ENCODE assay signal across 16 cellular contexts in genomic region chr2:207706936-207707860, GRCh38. TPM values are rescaled to one million over a fixed set of nuclear protein-coding genes. Genes with fewer than 3 reads are reported as not detected.
DNase-seq lines count a peak whose midpoint lies in the region; ATAC-seq and TF ChIP-seq lines count a peak whose summit lies in the region.
"Had no signal": no experiment of that assay in that cellular context is flagged by ENCODE, and none has a peak within 500 bp of the region (broad histone marks: within the 10 kb centered on the region; RNA-seq: fewer than 3 reads in every experiment).

No MANE protein-coding gene starts in this region.

- POLR2A ChIA-PET in RWPE1 (lab: Yijun Ruan, JAX; ENCODE audit: low non-redundant PET): no interaction called here

- no peak overlapping the region for H3K27ac Mint-ChIP-seq in osteocyte (ENCODE audit: unreplicated experiment)
- H3K27ac Mint-ChIP-seq: activated naive CD8-positive, alpha-beta T cell treated with anti-CD3 and anti-CD28 coated beads, Interleukin-2, amount 10 ng/mL, durations not matched to agents 7 days and 5 days; naive thymus-derived CD8-positive, alpha-beta T cell had no signal

- no peaks in the 10 kb centered on the region for H3K36me3 Mint-ChIP-seq in osteocyte (ENCODE audit: unreplicated experiment)
- H3K36me3 Mint-ChIP-seq: activated naive CD8-positive, alpha-beta T cell treated with anti-CD3 and anti-CD28 coated beads, Interleukin-2, amount 10 ng/mL, durations not matched to agents 7 days and 5 days; naive thymus-derived CD8-positive, alpha-beta T cell had no signal

- H3K4me3 Mint-ChIP-seq in osteocyte (ENCODE audit: unreplicated experiment): no peak overlapping the region
- H3K4me3 Mint-ChIP-seq: activated naive CD8-positive, alpha-beta T cell treated with anti-CD3 and anti-CD28 coated beads, Interleukin-2, amount 10 ng/mL, durations not matched to agents 7 days and 5 days; naive thymus-derived CD8-positive, alpha-beta T cell had no signal

- H3K9me3 Mint-ChIP-seq in osteocyte (ENCODE audit: unreplicated experiment): no peaks in the 10 kb centered on the region
- H3K9me3 Mint-ChIP-seq: activated naive CD8-positive, alpha-beta T cell treated with anti-CD3 and anti-CD28 coated beads, Interleukin-2, amount 10 ng/mL, durations not matched to agents 7 days and 5 days; naive thymus-derived CD8-positive, alpha-beta T cell had no signal

- CTCF ChIA-PET in RWPE1 (lab: Yijun Ruan, JAX): interaction anchor here (0.7 to 1.0 kb wide), 2 partner anchors 14 to 39 kb away, joined by 3 to 6 read pairs; no protein-coding TSS in a partner anchor

- no peak for TF ChIP-seq CTCF in HL-60 (IDR thresholded peaks at IDR 0.05; ENCODE audit: insufficient read depth, low read length)
- no peak for TF ChIP-seq CTCF in RWPE1 (conservative IDR thresholded peaks at IDR 0.05; ENCODE audit: low read depth)
- no peak for TF ChIP-seq CTCF in osteocyte (IDR thresholded peaks at IDR 0.05)

- H3K4me1 Mint-ChIP-seq in osteocyte (ENCODE audit: unreplicated experiment): peaks cover 3% of the 10 kb centered on the region

- H3K4me3 ChIP-seq in HL-60 (replicated peaks; ENCODE audit: insufficient read depth, low read length): no peak overlapping the region

- H3K27me3 Mint-ChIP-seq in osteocyte (ENCODE audit: unreplicated experiment): no peaks in the 10 kb centered on the region
- H3K27me3 Mint-ChIP-seq: naive thymus-derived CD8-positive, alpha-beta T cell had no signal

- H3K27ac ChIP-seq in HL-60 (replicated peaks) (0 out of 2 replicates have a peak overlapping the region, but pooled peaks have one; percentile 19), RWPE1 (peak overlapping the region; percentile 19; the same call in 1 of the 2 replicates)

- no peaks in the 10 kb centered on the region for H3K27me3 ChIP-seq in HL-60 (ENCODE audit: insufficient read depth, poor library complexity, severe bottlenecking)

- no peak for ATAC-seq in GM19463 (IDR thresholded peaks at IDR 0.05; ENCODE audit: unreplicated experiment)
- ATAC-seq: naive thymus-derived CD8-positive, alpha-beta T cell had no signal

- DNase-seq in ELF-1 (ENCODE audit: low read depth, low spot score): peak; percentile 52
- peak in 1 of 2 experiments; percentile 30 for DNase-seq in HL-60 (ENCODE audit: low read depth in 1 of 2, low spot score in 1 of 2)
- DNase-seq in RWPE1 (ENCODE audit: low spot score): no peak
- peak; percentile 22 for DNase-seq in iPS-NIHi7 (ENCODE audit: extremely low spot score)
- no peak for DNase-seq in C1 segment of cervical spinal cord (lab: John Stamatoyannopoulos, UW)
- no peak for DNase-seq in osteocyte (ENCODE audit: extremely low spot score, unreplicated experiment)
- no peak for DNase-seq in RKO (ENCODE audit: low spot score)
- DNase-seq: activated CD4-positive, alpha-beta T cell treated with anti-CD3 and anti-CD28 coated beads for 48 hours; activated naive CD8-positive, alpha-beta T cell treated with anti-CD3 and anti-CD28 coated beads, Interleukin-2, amount 10 ng/mL, durations not matched to agents 7 days and 5 days; AML-193; effector CD4-positive, alpha-beta T cell; naive thymus-derived CD8-positive, alpha-beta T cell; NCI-H2081 treated with DMSO at 0.1 percent for 48 hours; NCI-H82; Right ventricle myocardium superior had no signal

RNA-seq across cellular contexts. Expression of gene CCNYL1, which starts 4.2 kb away (rescaled TPM):
- total RNA-seq in osteocyte: 16.0 and 16.8 TPM in 2 replicates

Comparison
In these comparisons a context has a peak if more than half of its experiments do, and no peak if none do; other contexts are left out.
1. DNase-seq: peak in ELF-1 (single experiment) and iPS-NIHi7 (single experiment); none in RWPE1 (single experiment), C1 segment of cervical spinal cord (0 of 14), osteocyte (single experiment) and RKO (single experiment).